ENCODE assay signal across 9 cellular contexts in the genomic region with DNA sequence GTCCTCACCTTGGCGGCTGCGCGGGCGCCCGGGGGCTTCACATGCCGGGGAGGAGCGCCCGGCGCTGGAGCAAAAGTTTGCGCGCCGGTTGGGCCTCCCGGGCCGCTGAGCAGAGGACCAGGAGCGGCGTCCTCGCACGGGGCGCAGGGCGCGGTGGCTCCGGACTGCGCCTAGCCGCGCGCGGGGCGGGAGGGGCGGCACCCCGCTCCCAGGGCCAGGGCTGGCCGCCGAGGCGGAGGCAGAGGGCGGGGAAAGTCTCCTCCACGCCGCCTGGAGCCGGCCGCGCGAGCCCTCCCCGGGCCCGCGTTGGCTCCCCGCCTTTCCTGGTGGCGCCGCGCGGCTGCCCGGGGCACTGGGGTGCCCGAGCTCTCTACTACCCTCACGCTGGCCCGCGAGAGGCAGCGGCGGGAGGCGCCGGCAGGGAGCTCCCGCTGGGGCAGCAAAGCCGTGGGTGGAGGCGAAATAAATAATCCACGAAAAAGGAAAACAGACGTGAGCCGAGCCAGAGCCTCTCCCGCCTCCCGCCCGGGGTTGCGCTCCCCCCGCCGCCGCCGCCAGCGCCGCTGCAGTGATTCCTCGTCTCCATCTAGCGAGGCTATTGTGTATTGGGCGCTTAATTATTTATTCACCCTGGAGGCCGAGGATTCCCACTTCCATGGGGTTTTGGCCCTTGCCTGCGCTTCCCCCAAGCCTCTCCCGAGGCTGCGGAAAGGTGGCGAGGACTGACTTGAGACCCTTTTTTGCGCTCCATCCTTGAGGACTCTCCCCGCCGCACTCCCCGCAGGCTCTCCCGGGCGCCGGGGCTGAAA. TPM values are rescaled to one million over a fixed set of nuclear protein-coding genes. Genes with fewer than 3 reads are reported as not detected.
DNase-seq lines count a peak whose midpoint lies in the region; ATAC-seq, FAIRE-seq and TF ChIP-seq lines count a peak whose summit lies in the region.
"Had no signal": no experiment of that assay in that cellular context is flagged by ENCODE, and none has a peak within 500 bp of the region (broad histone marks: within the 10 kb centered on the region; RNA-seq: fewer than 3 reads in every experiment).

No MANE protein-coding gene starts in this region.

- H2AFZ ChIP-seq in ACC112 (ENCODE audit: low read length, unreplicated experiment) (no peak overlapping the region), K562 (ENCODE audit: low read depth, low read length) (no peak overlapping the region)

- in situ Hi-C loops in K562 (cut with MboI) = no loop called here

- H3K4me1 ChIP-seq in ACC112 (ENCODE audit: control insufficient read depth, insufficient read depth, low read length, unreplicated experiment) = no peaks in the 10 kb centered on the region
- H3K4me1 ChIP-seq in K562 (replicated peaks in 1 of 2; ENCODE audit: control insufficient read depth in 2 of 2, insufficient read depth in 2 of 2, low read length in 2 of 2) = no peaks in the 10 kb centered on the region; a peak in 1 of 5 replicates
- H3K4me1 ChIP-seq in kidney (ENCODE audit: control insufficient read depth in 1 of 2, insufficient read depth in 1 of 2, low read depth in 1 of 2, low read length in 2 of 2) = no peaks in the 10 kb centered on the region

- H4K20me1 ChIP-seq in K562 (replicated peaks; ENCODE audit: control insufficient read depth, insufficient read depth, low read length) = no peaks in the 10 kb centered on the region

- H3K9ac ChIP-seq in K562 (ENCODE audit: insufficient read depth in 1 of 2, low read depth in 2 of 2, low read length in 2 of 2) (no peak overlapping the region), kidney (ENCODE audit: low read length in 2 of 2) (no peak overlapping the region)

- no TSS peak for BruUV-seq in K562 (replicated peaks; lab: Mats Ljungman, UMichigan)

- H3K4me3 ChIP-seq in ACC112 (ENCODE audit: low read depth, low read length) (peak overlapping the region; percentile 56; the same call in 1 of the 2 replicates), LNCaP clone FGC (ENCODE audit: low read depth, low read length) (peak overlapping the region; percentile 49), K562 (no peak overlapping the region), kidney (ENCODE audit: low read length in 2 of 2) (peak overlapping the region in 1 of 2 donors; percentile 21)

- no peak for ATAC-seq in K562
- ATAC-seq in GM18873 (IDR thresholded peaks at IDR 0.05; ENCODE audit: low FRiP score, unreplicated experiment) = no peak

- DNase-seq in LNCaP clone FGC (ENCODE audit: low read depth) = no peak
- DNase-seq in K562 (ENCODE audit: extremely low read depth in 1 of 4, low spot score in 3 of 4) = no peak
- no peak for DNase-seq in kidney
- DNase-seq in substantia nigra (lab: John Stamatoyannopoulos, UW) = peak in 47 of 49 donors; percentile 19 to 87 (median 69)
- DNase-seq in MV-4-11 (lab: John Stamatoyannopoulos, UW) = no peak
- DNase-seq in CD1c-positive myeloid dendritic cell (ENCODE audit: extremely low spot score) = no peak

- CTCF ChIA-PET in K562 (lab: Yijun Ruan, JAX; ENCODE audit: low intra/inter-chr PET ratio) = no interaction called here

- intact Hi-C loops in K562 (cut with micrococcal nuclease) (no loop called here), kidney (cut with DNase I) (no loop called here)

- TF ChIP-seq CTCF in LNCaP clone FGC (IDR thresholded peaks at IDR 0.05; ENCODE audit: control insufficient read depth, extremely low read depth, insufficient read depth) (peak; percentile 53), K562 (IDR thresholded peaks at IDR 0.05 in 2 of 3, conservative IDR thresholded peaks at IDR 0.05 in 1 of 3; ENCODE audit: insufficient read depth in 2 of 3, low read depth in 1 of 3, low read length in 3 of 3) (no peak), kidney (IDR thresholded peaks at IDR 0.05; ENCODE audit: borderline replicate concordance, extremely low read depth, insufficient read depth) (peak; percentile 35)

- TF ChIP-seq RAD21 in K562 (CRISPR knock-in tag; conservative IDR thresholded peaks at IDR 0.05 in 1 of 2, IDR thresholded peaks at IDR 0.05 in 1 of 2) = no peak

- WGBS in K562 (ENCODE audit: insufficient coverage, low coverage, missing lambda C conversion rate) = 6% methylated on average over 22 of the region's 88 CpGs

- no peak for TF ChIP-seq POLR2A in K562 (conservative IDR thresholded peaks at IDR 0.05)

- H3K9me3 ChIP-seq in K562 (replicated peaks; ENCODE audit: control insufficient read depth, insufficient read depth, low read depth, low read length) = no peaks in the 10 kb centered on the region
- no peaks in the 10 kb centered on the region for H3K9me3 ChIP-seq in kidney (ENCODE audit: control insufficient read depth in 1 of 2, low read length in 2 of 2)

- H3K36me3 ChIP-seq in ACC112 (ENCODE audit: insufficient read depth, low read length) (no peaks in the 10 kb centered on the region), K562 (ENCODE audit: control insufficient read depth, insufficient read depth, low read length) (no peaks in the 10 kb centered on the region), kidney (ENCODE audit: control insufficient read depth in 1 of 2, insufficient read depth in 2 of 2, low read length in 2 of 2) (no peaks in the 10 kb centered on the region)

- H3K79me2 ChIP-seq in ACC112 (ENCODE audit: control insufficient read depth, insufficient read depth, low read length, unreplicated experiment) (no peaks in the 10 kb centered on the region), K562 (ENCODE audit: control insufficient read depth, insufficient read depth, low read length) (no peaks in the 10 kb centered on the region)

- H3K27me3 ChIP-seq in ACC112 (ENCODE audit: insufficient read depth, low read length) (peaks cover 35% of the 10 kb centered on the region), K562 (ENCODE audit: control insufficient read depth in 2 of 2, insufficient read depth in 2 of 2, low read length in 2 of 2) (peaks cover 0 to 14% of the 10 kb centered on the region in 2 experiments; a peak in 1 of 5 replicates)

- H3K9me1 ChIP-seq in K562 (ENCODE audit: control insufficient read depth, insufficient read depth, low read length) = no peaks in the 10 kb centered on the region

- POLR2A ChIA-PET in K562 (lab: Yijun Ruan, JAX) = no interaction called here

- FAIRE-seq in K562 (lab: Jason Lieb, UNC) = no peak
- no peak for FAIRE-seq in kidney (lab: Jason Lieb, UNC)
- FAIRE-seq: TTC549 had no signal

- H3K4me2 ChIP-seq in K562 (ENCODE audit: insufficient read depth, low read length) = no peak overlapping the region

- no peak overlapping the region for H3K27ac ChIP-seq in ACC112 (ENCODE audit: low read depth, low read length)
- no peak overlapping the region for H3K27ac ChIP-seq in K562 (ENCODE audit: extremely low read depth, low read depth, low read length)
- H3K27ac ChIP-seq in kidney (ENCODE audit: low read depth in 2 of 2, low read length in 2 of 2) = no peak overlapping the region
- peak overlapping the region; percentile 92 for H3K27ac ChIP-seq in substantia nigra (ENCODE audit: low read depth, low read length, poor library complexity, severe bottlenecking)

- no peak for TF ChIP-seq EP300 in K562 (IDR thresholded peaks at IDR 0.05; ENCODE audit: low read length)

TF ChIP-seq in K562, 482 proteins besides CTCF, POLR2A, EP300 and RAD21 (continues in another document):
- TF ChIP-seq, protein P1, sequence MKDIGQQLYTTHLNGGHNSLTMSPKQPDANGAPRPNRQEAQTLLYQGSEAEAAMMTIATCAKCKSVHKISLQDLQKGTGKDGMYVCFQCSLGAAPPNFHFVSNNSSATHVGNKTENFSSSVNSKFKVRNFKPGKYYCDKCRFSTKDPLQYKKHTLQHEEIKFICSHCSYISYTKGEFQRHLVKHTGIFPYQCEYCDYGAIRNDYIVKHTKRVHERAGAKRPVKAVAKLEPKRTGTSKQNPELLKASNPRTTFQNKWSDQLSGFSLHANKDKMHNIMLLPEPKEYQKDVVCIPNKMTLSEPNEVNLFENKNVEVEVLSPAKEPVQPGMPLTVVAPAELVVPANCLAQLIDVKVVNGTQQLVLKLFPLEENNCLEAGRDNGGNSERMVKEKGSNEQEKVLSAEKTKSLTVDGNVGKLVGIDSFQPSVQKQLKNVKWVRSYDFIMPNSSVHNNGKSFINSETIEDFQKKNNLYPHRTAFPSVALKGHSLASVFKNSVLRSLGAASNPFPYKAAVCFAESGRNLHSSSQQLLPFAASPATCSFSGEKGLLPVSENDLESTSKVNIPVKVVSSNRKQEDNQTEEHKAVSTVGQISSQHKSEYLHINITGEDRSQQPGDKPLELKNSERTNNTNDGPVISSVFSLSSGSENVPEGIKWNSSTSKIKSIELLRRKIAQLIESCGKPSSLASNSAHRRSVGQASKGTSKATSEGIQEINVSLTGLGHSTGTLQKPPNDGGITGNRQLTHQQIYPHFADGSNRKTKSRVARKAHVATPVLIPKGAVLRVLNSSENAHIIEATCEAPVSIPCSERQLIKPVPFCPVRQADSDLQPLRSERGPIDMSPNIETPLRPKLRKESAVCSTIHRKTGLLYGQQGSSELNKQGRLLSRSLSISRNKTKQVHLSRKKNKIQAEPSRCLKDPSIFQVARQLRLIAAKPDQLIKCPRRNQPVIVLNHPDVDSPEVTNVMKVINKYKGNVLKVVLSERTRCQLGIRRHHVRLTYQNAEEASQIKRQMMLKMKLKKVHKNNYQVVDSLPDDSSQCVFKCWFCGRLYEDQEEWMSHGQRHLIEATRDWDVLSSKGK (CRISPR knock-in tag; IDR thresholded peaks at IDR 0.05) = no peak
- no peak for TF ChIP-seq ZNF507 (tag; conservative IDR thresholded peaks at IDR 0.05)
- TF ChIP-seq MTA3 (IDR thresholded peaks at IDR 0.05; ENCODE audit: borderline replicate concordance) = no peak

RNA-seq across cellular contexts. Expression of a gene that starts 0.5 kb away (rescaled TPM):
- not detected in 2 replicates for total RNA-seq in K562 (2011; cell fraction: chromatin; rRNA removed; ENCODE audit: low replicate concordance)
- total RNA-seq in K562 (2011; cell fraction: nucleolus; rRNA removed) = not detected in 2 replicates
- total RNA-seq in K562 (2011; cell fraction: nucleoplasm; rRNA removed) = not detected in 2 replicates
- total RNA-seq in K562 (2014; rRNA removed) (not detected in 2 replicates), K562 (2014; rRNA removed; fragmentation: Illumina TruSeq; extraction: Trizol) (not detected in 2 replicates), K562 (2015; rRNA removed; fragmentation: Illumina TruSeq; extraction: Trizol) (not detected in 2 replicates), K562 (2021) (not detected in 2 replicates), kidney (1.7 TPM)
- polyA plus RNA-seq in K562 (2011; rRNA removed) (not detected in 2 replicates), K562 (2014; fragmentation: Illumina TruSeq; extraction: Trizol) (not detected in 2 replicates), K562 (2014; fragmentation: Nextera tagmentation; extraction: Ambion mirVana) (not detected), K562 (2014; rRNA removed) (not detected in 2 replicates), kidney (ENCODE audit: insufficient read depth, low read depth, low replicate concordance) (1.0 TPM)
- polyA plus RNA-seq in K562 (2011; cell fraction: cytosol; rRNA removed) = not detected in 2 replicates
- polyA plus RNA-seq in K562 (2011; cell fraction: nucleus; rRNA removed) = not detected in 2 replicates
- not detected in 2 replicates for polyA plus RNA-seq in K562 (2012)
- polyA minus RNA-seq in K562 (2011; rRNA and poly(A)+ RNA removed) = not detected in 2 replicates
- not detected in 2 replicates for polyA minus RNA-seq in K562 (2011; cell fraction: cytosol; rRNA and poly(A)+ RNA removed)
- not detected in 2 replicates for polyA minus RNA-seq in K562 (2011; cell fraction: nucleus; rRNA and poly(A)+ RNA removed)

Comparison
In these comparisons a context has a peak if more than half of its experiments do, and no peak if none do; other contexts are left out.
1. DNase-seq: peak in substantia nigra (47 of 49); none in LNCaP clone FGC (single experiment), K562 (0 of 4), kidney (single experiment), MV-4-11 (single experiment) and CD1c-positive myeloid dendritic cell (single experiment).
2. CTCF ChIP-seq: peak in LNCaP clone FGC (single experiment) and kidney (single experiment); none in K562 (0 of 3).